Comparison of ENCODE assay signal across 8 cellular contexts in the genomic region with DNA sequence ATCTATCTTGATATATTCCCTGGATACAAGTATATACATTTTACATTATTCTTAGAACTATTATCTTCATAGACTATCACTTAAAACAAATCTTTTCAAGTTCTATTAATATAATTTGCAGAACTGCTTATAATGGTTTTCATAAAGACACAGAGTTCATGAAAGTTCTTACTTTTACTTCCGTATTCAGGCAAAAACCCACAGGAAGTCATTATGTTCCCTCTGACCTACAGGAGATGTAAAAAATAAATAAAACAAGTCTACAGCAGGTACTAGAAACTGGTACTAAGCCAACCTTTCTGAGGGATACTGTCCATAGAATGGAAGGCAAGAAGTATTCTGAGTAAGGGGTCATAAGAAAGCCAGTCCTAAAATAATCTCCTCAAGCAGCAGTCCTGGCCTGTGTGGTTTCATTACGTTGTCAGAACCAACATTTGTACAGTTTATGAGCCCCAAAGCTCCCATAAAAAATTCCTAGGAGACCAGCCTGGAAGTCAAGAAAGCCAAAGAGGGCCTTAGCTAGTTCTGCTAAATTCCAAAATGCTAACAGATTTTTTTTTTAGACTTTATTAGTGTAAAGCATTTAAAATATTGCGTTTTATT.
DNase-seq lines count a peak whose midpoint lies in the region; ATAC-seq and TF ChIP-seq lines count a peak whose summit lies in the region.

No MANE protein-coding gene starts in this region.

- no peaks in the 10 kb centered on the region for H3K27me3 Mint-ChIP-seq in activated naive CD4-positive, alpha-beta T cell treated with anti-CD3 and anti-CD28 coated beads, Interleukin-2, amount 50 U/mL, for 24 hours
- no peaks in the 10 kb centered on the region for H3K27me3 Mint-ChIP-seq in activated CD8-positive, alpha-beta T cell treated with anti-CD3 and anti-CD28 coated beads for 36 hours

- intact Hi-C loops in activated CD8-positive, alpha-beta T cell treated with anti-CD3 and anti-CD28 coated beads for 36 hours (cut with micrococcal nuclease) = no loop called here
- intact Hi-C loops in upper lobe of right lung (cut with DNase I) = no loop called here

- CTCF ChIA-PET in activated CD8-positive, alpha-beta T cell treated with anti-CD3 and anti-CD28 coated beads for 36 hours (lab: Charles Lee) = interaction anchor here (0.9 kb wide), 1 partner anchor 9 kb away, joined by 3 read pairs; no protein-coding TSS in a partner anchor

- H3K27me3 ChIP-seq in upper lobe of right lung (no peaks in the 10 kb centered on the region), upper lobe of left lung (no peaks in the 10 kb centered on the region)

- TF ChIP-seq EP300 in upper lobe of left lung (IDR thresholded peaks at IDR 0.05) = no peak

- no peak for TF ChIP-seq POLR2A in upper lobe of left lung (IDR thresholded peaks at IDR 0.05)

- peaks cover 29% of the 10 kb centered on the region for H3K36me3 Mint-ChIP-seq in activated naive CD4-positive, alpha-beta T cell treated with anti-CD3 and anti-CD28 coated beads, Interleukin-2, amount 50 U/mL, for 24 hours
- H3K36me3 Mint-ChIP-seq in activated CD8-positive, alpha-beta T cell treated with anti-CD3 and anti-CD28 coated beads for 36 hours (ENCODE audit: low read depth) = peaks cover 33% of the 10 kb centered on the region

- peaks cover 30% of the 10 kb centered on the region for H3K4me1 Mint-ChIP-seq in activated naive CD4-positive, alpha-beta T cell treated with anti-CD3 and anti-CD28 coated beads, Interleukin-2, amount 50 U/mL, for 24 hours
- peaks cover 38% of the 10 kb centered on the region for H3K4me1 Mint-ChIP-seq in activated CD8-positive, alpha-beta T cell treated with anti-CD3 and anti-CD28 coated beads for 36 hours (ENCODE audit: low read depth)

- H3K4me3 Mint-ChIP-seq in activated naive CD4-positive, alpha-beta T cell treated with anti-CD3 and anti-CD28 coated beads, Interleukin-2, amount 50 U/mL, for 24 hours = peak overlapping the region; percentile 39
- peak overlapping the region; percentile 41 for H3K4me3 Mint-ChIP-seq in activated CD8-positive, alpha-beta T cell treated with anti-CD3 and anti-CD28 coated beads for 36 hours

- DNase-seq in activated naive CD4-positive, alpha-beta T cell (lab: John Stamatoyannopoulos, UW) = no peak
- DNase-seq in activated CD8-positive, alpha-beta T cell treated with anti-CD3 and anti-CD28 coated beads for 36 hours = no peak
- DNase-seq in upper lobe of right lung (no peak), COLO829 (ENCODE audit: low spot score) (no peak), upper lobe of left lung (no peak), mucosa of gallbladder (ENCODE audit: low spot score) (no peak)

- H3K27ac Mint-ChIP-seq in activated naive CD4-positive, alpha-beta T cell treated with anti-CD3 and anti-CD28 coated beads, Interleukin-2, amount 50 U/mL, for 24 hours = peak overlapping the region; percentile 42
- H3K27ac Mint-ChIP-seq in activated CD8-positive, alpha-beta T cell treated with anti-CD3 and anti-CD28 coated beads for 36 hours = peak overlapping the region; percentile 78

- peaks cover 4% of the 10 kb centered on the region for H3K9me3 Mint-ChIP-seq in activated naive CD4-positive, alpha-beta T cell treated with anti-CD3 and anti-CD28 coated beads, Interleukin-2, amount 50 U/mL, for 24 hours
- H3K9me3 Mint-ChIP-seq in activated CD8-positive, alpha-beta T cell treated with anti-CD3 and anti-CD28 coated beads for 36 hours = no peaks in the 10 kb centered on the region

- no peak for TF ChIP-seq CTCF in activated CD8-positive, alpha-beta T cell treated with anti-CD3 and anti-CD28 coated beads for 36 hours (IDR thresholded peaks at IDR 0.05)
- TF ChIP-seq CTCF in upper lobe of right lung (IDR thresholded peaks at IDR 0.05) = no peak
- no peak for TF ChIP-seq CTCF in upper lobe of left lung (IDR thresholded peaks at IDR 0.05)

- H3K9me3 ChIP-seq in upper lobe of right lung (no peaks in the 10 kb centered on the region), upper lobe of left lung (no peaks in the 10 kb centered on the region)

- H3K4me3 ChIP-seq in upper lobe of right lung = no peak overlapping the region
- no peak overlapping the region for H3K4me3 ChIP-seq in upper lobe of left lung

- H3K36me3 ChIP-seq in upper lobe of right lung = no peaks in the 10 kb centered on the region
- no peaks in the 10 kb centered on the region for H3K36me3 ChIP-seq in upper lobe of left lung

- POLR2A ChIA-PET in activated CD8-positive, alpha-beta T cell treated with anti-CD3 and anti-CD28 coated beads for 36 hours (lab: Charles Lee) = interaction anchor here (1.0 kb wide), 1 partner anchor 8 kb away, joined by 4 read pairs; no protein-coding TSS in a partner anchor

- no peak overlapping the region for H3K27ac ChIP-seq in upper lobe of right lung
- H3K27ac ChIP-seq in upper lobe of left lung = no peak overlapping the region

- WGBS in upper lobe of left lung, 2 donors = 71 to 73% methylated on average over 3 of the region's 3 CpGs

- ATAC-seq in HG03175 (IDR thresholded peaks at IDR 0.05; ENCODE audit: unreplicated experiment) (peak; percentile 98), upper lobe of right lung (peak; percentile 25), upper lobe of left lung (ENCODE audit: low FRiP score in 2 of 2) (no peak)
- ATAC-seq in activated CD8-positive, alpha-beta T cell treated with anti-CD3 and anti-CD28 coated beads for 36 hours = peak; percentile 62

- H3K4me1 ChIP-seq in upper lobe of right lung (peaks cover 10% of the 10 kb centered on the region), upper lobe of left lung (peaks cover 0 to 7% (median 5%) of the 10 kb centered on the region in 4 donors)

Comparison
In these comparisons a context has a peak if more than half of its experiments do, and no peak if none do; other contexts are left out.
1. ATAC-seq: peak in HG03175 (single experiment), activated CD8-positive, alpha-beta T cell treated with anti-CD3 and anti-CD28 coated beads for 36 hours (single experiment) and upper lobe of right lung (single experiment); none in upper lobe of left lung (0 of 2).